ENCODE assay signal across 23 cellular contexts in genomic region chrX:267771-268261, GRCh38. TPM values are rescaled to one million over a fixed set of nuclear protein-coding genes. Genes with fewer than 3 reads are reported as not detected.
DNase-seq lines count a peak whose midpoint lies in the region; ATAC-seq, FAIRE-seq and TF ChIP-seq lines count a peak whose summit lies in the region.
"Had no signal": no experiment of that assay in that cellular context is flagged by ENCODE, and none has a peak within 500 bp of the region (broad histone marks: within the 10 kb centered on the region; RNA-seq: fewer than 3 reads in every experiment).

No MANE protein-coding gene starts in this region.

- H3K27ac ChIP-seq in WERI-Rb-1 (no peak overlapping the region), testis (no peak overlapping the region)
- H3K27ac ChIP-seq: brain microvascular endothelial cell, gastroesophageal sphincter had no signal

- TF ChIP-seq CTCF in WERI-Rb-1 (IDR thresholded peaks at IDR 0.05; ENCODE audit: low read depth, low read length) (no peak), testis (IDR thresholded peaks at IDR 0.05) (no peak), nephron progenitor cell (IDR thresholded peaks at IDR 0.05) (no peak)

- FAIRE-seq in GM12891 (lab: Jason Lieb, UNC): no peak

- H3K4me1 Mint-ChIP-seq in activated naive CD8-positive, alpha-beta T cell treated with anti-CD3 and anti-CD28 coated beads, Interleukin-2, amount 10 ng/mL, durations not matched to agents 7 days and 5 days: peaks cover 2% of the 10 kb centered on the region
- H3K4me1 Mint-ChIP-seq in activated naive CD8-positive, alpha-beta T cell treated with anti-CD3 and anti-CD28 coated beads, Interleukin-2, amount 50 U/mL, for 24 hours: no peaks in the 10 kb centered on the region
- H3K4me1 Mint-ChIP-seq in nephron progenitor cell: peaks cover 17% of the 10 kb centered on the region
- H3K4me1 Mint-ChIP-seq in effector memory CD8-positive, alpha-beta T cell (ENCODE audit: low read depth in 2 of 2): no peaks in the 10 kb centered on the region
- H3K4me1 Mint-ChIP-seq: CD4-positive, CD25-positive, alpha-beta regulatory T cell had no signal

- intact Hi-C loops in testis (cut with DNase I; ENCODE audit: low total_unique reads): no loop called here

- ATAC-seq in activated naive CD8-positive, alpha-beta T cell treated with anti-CD3 and anti-CD28 coated beads, Interleukin-2, amount 10 ng/mL, durations not matched to agents 7 days and 5 days (ENCODE audit: low read depth): no peak
- ATAC-seq in activated naive CD8-positive, alpha-beta T cell treated with anti-CD3 and anti-CD28 coated beads, Interleukin-2, amount 50 U/mL, for 24 hours: no peak
- ATAC-seq in left lobe of liver: no peak
- ATAC-seq in effector memory CD8-positive, alpha-beta T cell (replicated peaks): no peak
- ATAC-seq: gastroesophageal sphincter; naive thymus-derived CD4-positive, alpha-beta T cell; Panc1 had no signal

- H3K27me3 ChIP-seq in WERI-Rb-1 (ENCODE audit: insufficient read depth, low read depth, severe bottlenecking) (no peaks in the 10 kb centered on the region), testis (no peaks in the 10 kb centered on the region)
- H3K27me3 ChIP-seq: brain microvascular endothelial cell, gastroesophageal sphincter had no signal

- H3K4me1 ChIP-seq in testis: no peaks in the 10 kb centered on the region
- H3K4me1 ChIP-seq: gastroesophageal sphincter had no signal

- H3K36me3 ChIP-seq in WERI-Rb-1 (no peaks in the 10 kb centered on the region), testis (ENCODE audit: low read depth, missing control alignments) (no peaks in the 10 kb centered on the region)
- H3K36me3 ChIP-seq: brain microvascular endothelial cell, gastroesophageal sphincter had no signal

- H3K27ac Mint-ChIP-seq in activated naive CD8-positive, alpha-beta T cell treated with anti-CD3 and anti-CD28 coated beads, Interleukin-2, amount 10 ng/mL, durations not matched to agents 7 days and 5 days: no peak overlapping the region
- H3K27ac Mint-ChIP-seq in activated naive CD8-positive, alpha-beta T cell treated with anti-CD3 and anti-CD28 coated beads, Interleukin-2, amount 50 U/mL, for 24 hours: no peak overlapping the region
- H3K27ac Mint-ChIP-seq in nephron progenitor cell: no peak overlapping the region
- no peak overlapping the region for H3K27ac Mint-ChIP-seq in effector memory CD8-positive, alpha-beta T cell
- H3K27ac Mint-ChIP-seq: activated naive CD8-positive, alpha-beta T cell; activated T-cell treated with anti-CD3 and anti-CD28 coated beads, Interleukin-2, amount 50 U/mL, for 24 hours; CD4-positive, CD25-positive, alpha-beta regulatory T cell; naive thymus-derived CD4-positive, alpha-beta T cell; progenitor cell of endocrine pancreas had no signal

- H3K9me3 Mint-ChIP-seq in activated naive CD8-positive, alpha-beta T cell treated with anti-CD3 and anti-CD28 coated beads, Interleukin-2, amount 10 ng/mL, durations not matched to agents 7 days and 5 days: no peaks in the 10 kb centered on the region
- no peaks in the 10 kb centered on the region for H3K9me3 Mint-ChIP-seq in activated naive CD8-positive, alpha-beta T cell treated with anti-CD3 and anti-CD28 coated beads, Interleukin-2, amount 50 U/mL, for 24 hours
- no peaks in the 10 kb centered on the region for H3K9me3 Mint-ChIP-seq in nephron progenitor cell
- no peaks in the 10 kb centered on the region for H3K9me3 Mint-ChIP-seq in effector memory CD8-positive, alpha-beta T cell
- H3K9me3 Mint-ChIP-seq: activated T-cell treated with anti-CD3 and anti-CD28 coated beads, Interleukin-2, amount 50 U/mL, for 24 hours; CD4-positive, CD25-positive, alpha-beta regulatory T cell; naive thymus-derived CD4-positive, alpha-beta T cell had no signal

- H3K9me3 ChIP-seq in WERI-Rb-1 (ENCODE audit: severe bottlenecking): no peaks in the 10 kb centered on the region
- no peaks in the 10 kb centered on the region for H3K9me3 ChIP-seq in testis
- H3K9me3 ChIP-seq: gastroesophageal sphincter had no signal

- DNase-seq in activated naive CD8-positive, alpha-beta T cell treated with anti-CD3 and anti-CD28 coated beads, Interleukin-2, amount 10 ng/mL, durations not matched to agents 7 days and 5 days: peak; percentile 19
- DNase-seq in activated naive CD8-positive, alpha-beta T cell treated with anti-CD3 and anti-CD28 coated beads, Interleukin-2, amount 50 U/mL, for 24 hours: no peak
- DNase-seq in WERI-Rb-1 (peak; percentile 4), left lobe of liver (ENCODE audit: low spot score) (peak; percentile 40), testis (peak; percentile 13), nephron progenitor cell (no peak), GM12891 (ENCODE audit: insufficient read length, low spot score) (no peak)
- no peak for DNase-seq in effector memory CD8-positive, alpha-beta T cell
- DNase-seq: ACHN; activated T-cell treated with anti-CD3 and anti-CD28 coated beads, Interleukin-2, amount 50 U/mL, for 24 hours; brain microvascular endothelial cell; CD4-positive, CD25-positive, alpha-beta regulatory T cell; DMS153; erythroblast; MM.1S; NCI-H1694; NCI-H2227 treated with DMSO at 0.1 percent for 48 hours; stimulated activated CD4-positive, alpha-beta T cell treated with anti-CD3 and anti-CD28 coated beads, Interleukin-12 subunit alpha, Interleukin-12 subunit beta, amount 100 ng/mL, for 4 hours had no signal

- WGBS in testis, 2 donors: 60 to 86% methylated on average over 2 to 30 of the region's 33 CpGs

- TF ChIP-seq POLR2A in testis (IDR thresholded peaks at IDR 0.05) (no peak), GM12891 (IDR thresholded peaks at IDR 0.05; ENCODE audit: low read depth, low read length) (no peak)

- H3K36me3 Mint-ChIP-seq in activated naive CD8-positive, alpha-beta T cell treated with anti-CD3 and anti-CD28 coated beads, Interleukin-2, amount 10 ng/mL, durations not matched to agents 7 days and 5 days: no peaks in the 10 kb centered on the region
- H3K36me3 Mint-ChIP-seq in activated naive CD8-positive, alpha-beta T cell treated with anti-CD3 and anti-CD28 coated beads, Interleukin-2, amount 50 U/mL, for 24 hours (ENCODE audit: low read depth): no peaks in the 10 kb centered on the region
- no peaks in the 10 kb centered on the region for H3K36me3 Mint-ChIP-seq in nephron progenitor cell (ENCODE audit: low read depth)
- no peaks in the 10 kb centered on the region for H3K36me3 Mint-ChIP-seq in effector memory CD8-positive, alpha-beta T cell (ENCODE audit: insufficient read depth)
- H3K36me3 Mint-ChIP-seq: activated naive CD8-positive, alpha-beta T cell; CD4-positive, CD25-positive, alpha-beta regulatory T cell; naive thymus-derived CD4-positive, alpha-beta T cell had no signal

- H3K4me3 ChIP-seq in WERI-Rb-1 (ENCODE audit: low read depth, low read length): no peak overlapping the region
- H3K4me3 ChIP-seq in testis: peak overlapping the region in 1 of 2 donors; percentile 15
- H3K4me3 ChIP-seq: gastroesophageal sphincter had no signal

- H3K4me3 Mint-ChIP-seq in activated naive CD8-positive, alpha-beta T cell treated with anti-CD3 and anti-CD28 coated beads, Interleukin-2, amount 10 ng/mL, durations not matched to agents 7 days and 5 days: no peak overlapping the region
- H3K4me3 Mint-ChIP-seq in activated naive CD8-positive, alpha-beta T cell treated with anti-CD3 and anti-CD28 coated beads, Interleukin-2, amount 50 U/mL, for 24 hours: no peak overlapping the region
- H3K4me3 Mint-ChIP-seq in nephron progenitor cell: no peak overlapping the region
- no peak overlapping the region for H3K4me3 Mint-ChIP-seq in effector memory CD8-positive, alpha-beta T cell
- H3K4me3 Mint-ChIP-seq: activated naive CD8-positive, alpha-beta T cell; activated T-cell treated with anti-CD3 and anti-CD28 coated beads, Interleukin-2, amount 50 U/mL, for 24 hours; CD4-positive, CD25-positive, alpha-beta regulatory T cell; naive thymus-derived CD4-positive, alpha-beta T cell had no signal

- POLR2A ChIA-PET in activated naive CD8-positive, alpha-beta T cell treated with anti-CD3 and anti-CD28 coated beads, Interleukin-2, amount 10 ng/mL, durations not matched to agents 7 days and 5 days (lab: Charles Lee): no interaction called here

- no peaks in the 10 kb centered on the region for H3K27me3 Mint-ChIP-seq in activated naive CD8-positive, alpha-beta T cell treated with anti-CD3 and anti-CD28 coated beads, Interleukin-2, amount 10 ng/mL, durations not matched to agents 7 days and 5 days
- H3K27me3 Mint-ChIP-seq in activated naive CD8-positive, alpha-beta T cell treated with anti-CD3 and anti-CD28 coated beads, Interleukin-2, amount 50 U/mL, for 24 hours: no peaks in the 10 kb centered on the region
- peaks cover 17% of the 10 kb centered on the region for H3K27me3 Mint-ChIP-seq in nephron progenitor cell (ENCODE audit: low read depth, poor library complexity)
- no peaks in the 10 kb centered on the region for H3K27me3 Mint-ChIP-seq in effector memory CD8-positive, alpha-beta T cell
- H3K27me3 Mint-ChIP-seq: activated naive CD8-positive, alpha-beta T cell; activated T-cell treated with anti-CD3 and anti-CD28 coated beads, Interleukin-2, amount 50 U/mL, for 24 hours; CD4-positive, CD25-positive, alpha-beta regulatory T cell; naive thymus-derived CD4-positive, alpha-beta T cell; progenitor cell of endocrine pancreas had no signal

TF ChIP-seq in GM12891, 5 proteins besides CTCF, POLR2A, EP300 and RAD21:
- TF ChIP-seq SPI1 (IDR thresholded peaks at IDR 0.05; ENCODE audit: low read depth, low read length): no peak
- no peak for TF ChIP-seq TAF1 (IDR thresholded peaks at IDR 0.05; ENCODE audit: low read depth, low read length)
- no peak for TF ChIP-seq POU2F2 (IDR thresholded peaks at IDR 0.05; ENCODE audit: low read depth, low read length)

RNA-seq across cellular contexts. Expression of gene PLCXD1, which starts 13.4 kb away (rescaled TPM):
- 10 to 100 TPM; 57.3 to 61.2 TPM for total RNA-seq in activated naive CD8-positive, alpha-beta T cell treated with anti-CD3 and anti-CD28 coated beads, Interleukin-2, amount 10 ng/mL, durations not matched to agents 7 days and 5 days
- total RNA-seq in left lobe of liver: 11.4 TPM
- 10 to 100 TPM; 15.7 to 24.0 TPM for total RNA-seq in testis
- polyA plus RNA-seq in testis (ENCODE audit: insufficient read depth, low read depth, low replicate concordance): 14.6 TPM
- 21.2 TPM for polyA plus RNA-seq in GM12891 (2012; ENCODE audit: low read depth, missing spikeins)

RNA-seq across cellular contexts. Expression of gene GTPBP6, which starts 50.8 kb away (rescaled TPM):
- 10 to 100 TPM; 63.1 to 64.5 TPM for total RNA-seq in activated naive CD8-positive, alpha-beta T cell treated with anti-CD3 and anti-CD28 coated beads, Interleukin-2, amount 10 ng/mL, durations not matched to agents 7 days and 5 days
- total RNA-seq in left lobe of liver: 31.7 TPM
- total RNA-seq in testis: 10 to 100 TPM; 43.8 to 74.3 TPM
- polyA plus RNA-seq in testis (ENCODE audit: insufficient read depth, low read depth, low replicate concordance): 38.0 TPM
- polyA plus RNA-seq in GM12891 (2012; ENCODE audit: low read depth, missing spikeins): 29.7 TPM

Comparison
In these comparisons a context has a peak if more than half of its experiments do, and no peak if none do; other contexts are left out.
1. DNase-seq: peak in activated naive CD8-positive, alpha-beta T cell treated with anti-CD3 and anti-CD28 coated beads, Interleukin-2, amount 10 ng/mL, durations not matched to agents 7 days and 5 days (single experiment), WERI-Rb-1 (single experiment), left lobe of liver (single experiment) and testis (single experiment); none in activated naive CD8-positive, alpha-beta T cell treated with anti-CD3 and anti-CD28 coated beads, Interleukin-2, amount 50 U/mL, for 24 hours (single experiment), nephron progenitor cell (single experiment), GM12891 (single experiment) and effector memory CD8-positive, alpha-beta T cell (0 of 3).